In the genomic region with DNA sequence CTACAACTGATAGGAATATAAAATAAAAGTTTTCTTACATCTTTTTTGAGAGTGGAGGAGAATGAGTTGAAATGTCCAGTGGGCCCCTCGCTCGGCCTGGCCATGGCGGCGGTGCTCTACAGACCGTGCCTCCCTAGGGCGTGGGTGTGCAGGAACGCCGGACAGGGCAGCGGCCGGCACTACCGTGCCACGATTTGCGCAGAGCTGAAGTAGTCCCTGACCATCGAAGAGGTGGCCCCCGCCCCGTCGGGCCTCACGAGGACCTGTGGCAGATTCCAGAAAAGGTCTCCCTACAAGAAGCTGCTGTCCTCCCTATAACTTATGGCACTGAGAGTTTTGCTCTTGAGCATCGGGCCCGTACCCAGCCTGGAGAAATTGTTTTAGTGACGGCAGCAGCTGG, we compare ENCODE assay signal across 5 cellular contexts.
"Had no signal": no experiment of that assay in that cellular context is flagged by ENCODE, and none has a peak within 500 bp of the region (broad histone marks: within the 10 kb centered on the region; RNA-seq: fewer than 3 reads in every experiment).

No MANE protein-coding gene starts in this region.

- DNase-seq: H9, HCEC 1CT, IMR-90 had no signal

- ATAC-seq: GM23338, K562 had no signal

- H3K9me3 Mint-ChIP-seq: GM23338 had no signal

- H3K27ac Mint-ChIP-seq: GM23338, H9 had no signal

- H3K4me1 Mint-ChIP-seq: GM23338 had no signal

- H3K4me3 ChIP-seq: GM23338, K562 had no signal

- H3K4me3 Mint-ChIP-seq: GM23338, H9 had no signal
